ENCODE assay signal across 1 cellular context in the genomic region with DNA sequence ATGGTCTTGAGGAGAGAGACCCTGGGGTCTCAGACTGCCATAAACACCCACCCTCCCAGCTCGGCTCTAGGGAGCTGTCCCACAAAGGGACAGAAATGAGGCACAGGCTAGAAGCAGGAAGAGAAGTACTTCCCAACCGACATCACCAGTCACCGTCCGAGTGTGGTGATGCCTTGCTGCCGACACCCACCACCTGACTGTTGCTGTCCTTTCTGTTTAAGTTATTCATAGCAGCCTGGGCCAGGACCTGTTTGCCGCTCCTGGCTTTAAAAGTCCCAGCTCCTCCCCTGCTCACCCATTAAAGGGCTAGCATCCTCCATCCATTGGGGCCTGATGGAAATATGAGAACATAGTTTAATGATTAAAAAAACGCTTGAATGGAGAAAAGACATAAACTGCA.
TF ChIP-seq lines count a peak whose summit lies in the region.

No MANE protein-coding gene starts in this region.

TF ChIP-seq in GM12878, 131 proteins besides CTCF, POLR2A, EP300 and RAD21:
- TF ChIP-seq, protein P1, sequence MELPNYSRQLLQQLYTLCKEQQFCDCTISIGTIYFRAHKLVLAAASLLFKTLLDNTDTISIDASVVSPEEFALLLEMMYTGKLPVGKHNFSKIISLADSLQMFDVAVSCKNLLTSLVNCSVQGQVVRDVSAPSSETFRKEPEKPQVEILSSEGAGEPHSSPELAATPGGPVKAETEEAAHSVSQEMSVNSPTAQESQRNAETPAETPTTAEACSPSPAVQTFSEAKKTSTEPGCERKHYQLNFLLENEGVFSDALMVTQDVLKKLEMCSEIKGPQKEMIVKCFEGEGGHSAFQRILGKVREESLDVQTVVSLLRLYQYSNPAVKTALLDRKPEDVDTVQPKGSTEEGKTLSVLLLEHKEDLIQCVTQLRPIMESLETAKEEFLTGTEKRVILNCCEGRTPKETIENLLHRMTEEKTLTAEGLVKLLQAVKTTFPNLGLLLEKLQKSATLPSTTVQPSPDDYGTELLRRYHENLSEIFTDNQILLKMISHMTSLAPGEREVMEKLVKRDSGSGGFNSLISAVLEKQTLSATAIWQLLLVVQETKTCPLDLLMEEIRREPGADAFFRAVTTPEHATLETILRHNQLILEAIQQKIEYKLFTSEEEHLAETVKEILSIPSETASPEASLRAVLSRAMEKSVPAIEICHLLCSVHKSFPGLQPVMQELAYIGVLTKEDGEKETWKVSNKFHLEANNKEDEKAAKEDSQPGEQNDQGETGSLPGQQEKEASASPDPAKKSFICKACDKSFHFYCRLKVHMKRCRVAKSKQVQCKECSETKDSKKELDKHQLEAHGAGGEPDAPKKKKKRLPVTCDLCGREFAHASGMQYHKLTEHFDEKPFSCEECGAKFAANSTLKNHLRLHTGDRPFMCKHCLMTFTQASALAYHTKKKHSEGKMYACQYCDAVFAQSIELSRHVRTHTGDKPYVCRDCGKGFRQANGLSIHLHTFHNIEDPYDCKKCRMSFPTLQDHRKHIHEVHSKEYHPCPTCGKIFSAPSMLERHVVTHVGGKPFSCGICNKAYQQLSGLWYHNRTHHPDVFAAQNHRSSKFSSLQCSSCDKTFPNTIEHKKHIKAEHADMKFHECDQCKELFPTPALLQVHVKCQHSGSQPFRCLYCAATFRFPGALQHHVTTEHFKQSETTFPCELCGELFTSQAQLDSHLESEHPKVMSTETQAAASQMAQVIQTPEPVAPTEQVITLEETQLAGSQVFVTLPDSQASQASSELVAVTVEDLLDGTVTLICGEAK (IDR thresholded peaks at IDR 0.05; ENCODE audit: borderline replicate concordance), result no peak
- TF ChIP-seq ZNF384 (IDR thresholded peaks at IDR 0.05; ENCODE audit: borderline replicate concordance, low read depth, low read length), result no peak
- no peak for TF ChIP-seq EGR1 (IDR thresholded peaks at IDR 0.05; ENCODE audit: borderline replicate concordance in 1 of 2, low read depth in 2 of 2, low read length in 2 of 2)
- TF ChIP-seq, protein P2, sequence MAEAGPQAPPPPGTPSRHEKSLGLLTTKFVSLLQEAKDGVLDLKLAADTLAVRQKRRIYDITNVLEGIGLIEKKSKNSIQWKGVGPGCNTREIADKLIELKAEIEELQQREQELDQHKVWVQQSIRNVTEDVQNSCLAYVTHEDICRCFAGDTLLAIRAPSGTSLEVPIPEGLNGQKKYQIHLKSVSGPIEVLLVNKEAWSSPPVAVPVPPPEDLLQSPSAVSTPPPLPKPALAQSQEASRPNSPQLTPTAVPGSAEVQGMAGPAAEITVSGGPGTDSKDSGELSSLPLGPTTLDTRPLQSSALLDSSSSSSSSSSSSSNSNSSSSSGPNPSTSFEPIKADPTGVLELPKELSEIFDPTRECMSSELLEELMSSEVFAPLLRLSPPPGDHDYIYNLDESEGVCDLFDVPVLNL (IDR thresholded peaks at IDR 0.05; ENCODE audit: low read depth, low read length), result peak; percentile 41; the same call in 1 of the 2 replicates
- TF ChIP-seq, protein P3, sequence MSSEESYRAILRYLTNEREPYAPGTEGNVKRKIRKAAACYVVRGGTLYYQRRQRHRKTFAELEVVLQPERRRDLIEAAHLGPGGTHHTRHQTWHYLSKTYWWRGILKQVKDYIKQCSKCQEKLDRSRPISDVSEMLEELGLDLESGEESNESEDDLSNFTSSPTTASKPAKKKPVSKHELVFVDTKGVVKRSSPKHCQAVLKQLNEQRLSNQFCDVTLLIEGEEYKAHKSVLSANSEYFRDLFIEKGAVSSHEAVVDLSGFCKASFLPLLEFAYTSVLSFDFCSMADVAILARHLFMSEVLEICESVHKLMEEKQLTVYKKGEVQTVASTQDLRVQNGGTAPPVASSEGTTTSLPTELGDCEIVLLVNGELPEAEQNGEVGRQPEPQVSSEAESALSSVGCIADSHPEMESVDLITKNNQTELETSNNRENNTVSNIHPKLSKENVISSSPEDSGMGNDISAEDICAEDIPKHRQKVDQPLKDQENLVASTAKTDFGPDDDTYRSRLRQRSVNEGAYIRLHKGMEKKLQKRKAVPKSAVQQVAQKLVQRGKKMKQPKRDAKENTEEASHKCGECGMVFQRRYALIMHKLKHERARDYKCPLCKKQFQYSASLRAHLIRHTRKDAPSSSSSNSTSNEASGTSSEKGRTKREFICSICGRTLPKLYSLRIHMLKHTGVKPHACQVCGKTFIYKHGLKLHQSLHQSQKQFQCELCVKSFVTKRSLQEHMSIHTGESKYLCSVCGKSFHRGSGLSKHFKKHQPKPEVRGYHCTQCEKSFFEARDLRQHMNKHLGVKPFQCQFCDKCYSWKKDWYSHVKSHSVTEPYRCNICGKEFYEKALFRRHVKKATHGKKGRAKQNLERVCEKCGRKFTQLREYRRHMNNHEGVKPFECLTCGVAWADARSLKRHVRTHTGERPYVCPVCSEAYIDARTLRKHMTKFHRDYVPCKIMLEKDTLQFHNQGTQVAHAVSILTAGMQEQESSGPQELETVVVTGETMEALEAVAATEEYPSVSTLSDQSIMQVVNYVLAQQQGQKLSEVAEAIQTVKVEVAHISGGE (CRISPR knock-in tag; IDR thresholded peaks at IDR 0.05), result no peak
- no peak for TF ChIP-seq SP1 (IDR thresholded peaks at IDR 0.05; ENCODE audit: low read depth, low read length)
